In the genomic region with DNA sequence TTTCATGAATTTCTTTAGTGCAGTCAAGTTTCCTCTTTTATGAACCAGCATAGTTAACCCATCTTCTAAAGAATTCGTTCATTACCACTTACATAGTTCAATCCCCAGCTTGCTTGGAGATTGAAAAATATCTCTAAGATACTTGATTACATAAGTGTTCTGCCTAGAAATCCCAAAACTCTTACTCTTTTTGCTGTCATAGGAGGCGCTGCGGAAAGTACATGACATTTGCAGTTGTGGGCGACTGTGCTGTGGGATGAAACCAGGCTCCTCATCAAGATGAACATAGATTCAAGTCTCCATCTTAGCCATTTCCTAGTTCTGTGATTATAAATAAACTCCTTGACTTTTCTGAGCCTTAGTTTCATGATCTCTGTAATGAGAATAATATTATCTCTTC, we compare ENCODE assay signal across 30 cellular contexts.
"Had no signal": no experiment of that assay in that cellular context is flagged by ENCODE, and none has a peak within 500 bp of the region (broad histone marks: within the 10 kb centered on the region; RNA-seq: fewer than 3 reads in every experiment).

No MANE protein-coding gene starts in this region.

- H3K4me3 Mint-ChIP-seq: naive B cell; natural killer cell; nephron progenitor cell; neural progenitor cell; stimulated activated memory B cell treated with anti-CD40 and anti-IgM and Interleukin-4, amounts not matched to agents 10 μg/mL and 1 μg/mL and 100 μg/mL, for 72 hours; type B pancreatic cell had no signal

- DNase-seq: heart right ventricle; kidney glomerular epithelial cell; left cardiac atrium; lower lobe of right lung; mammary epithelial cell; mesenchymal stem cell; naive B cell; natural killer cell; nephron progenitor cell; occipital lobe; psoas muscle; right lobe of liver; stimulated activated CD4-positive, alpha-beta T cell treated with anti-CD3 and anti-CD28 coated beads, Interleukin-1b, Interleukin-23, amount 100 ng/mL, for 48 hours; stimulated activated CD4-positive, alpha-beta T cell treated with anti-CD3 and anti-CD28 coated beads, Interleukin-2, amount 100 ng/mL, for 48 hours; stimulated activated CD4-positive, alpha-beta T cell treated with anti-CD3 and anti-CD28 coated beads, Interleukin-4, amount 100 ng/mL, for 4 hours; stimulated activated CD8-positive, alpha-beta memory T cell treated with anti-CD3 and anti-CD28 coated beads, Interleukin-4, amount 100 ng/mL, for 48 hours; stimulated activated naive CD8-positive, alpha-beta T cell treated with anti-CD3 and anti-CD28 coated beads, Interleukin-15, Interleukin-2, amounts not matched to agents 100 U/mL and 50 U/mL, for 24 hours; stomach; tibial artery; uterus had no signal

- H3K36me3 ChIP-seq: heart right ventricle, lower lobe of right lung, neural progenitor cell, neutrophil, right atrium auricular region, right lobe of liver, stomach, suprapubic skin, thoracic aorta, tibial artery, uterus had no signal

- H3K9me3 ChIP-seq: heart right ventricle, lower lobe of right lung, neutrophil, psoas muscle, right atrium auricular region, right lobe of liver, stomach, suprapubic skin, thoracic aorta, tibial artery, uterus had no signal

- H3K4me3 ChIP-seq: heart right ventricle, hepatocyte, lower lobe of right lung, neural progenitor cell, psoas muscle, right atrium auricular region, right lobe of liver, smooth muscle cell, stomach, suprapubic skin, thoracic aorta, tibial artery, uterus had no signal

- H3K4me1 ChIP-seq: parathyroid adenoma, psoas muscle, right lobe of liver, suprapubic skin, uterus had no signal

- H3K27me3 Mint-ChIP-seq: stimulated activated memory B cell treated with anti-CD40 and anti-IgM and Interleukin-4, amounts not matched to agents 10 μg/mL and 1 μg/mL and 100 μg/mL, for 72 hours had no signal

- H3K27me3 ChIP-seq: heart right ventricle, hepatocyte, neural progenitor cell, right atrium auricular region, right lobe of liver, stomach, suprapubic skin, tibial artery, uterus had no signal

- H3K4me1 Mint-ChIP-seq: naive B cell; natural killer cell; stimulated activated memory B cell treated with anti-CD40 and anti-IgM and Interleukin-4, amounts not matched to agents 10 μg/mL and 1 μg/mL and 100 μg/mL, for 72 hours had no signal

- H3K36me3 Mint-ChIP-seq: naive B cell; natural killer cell; stimulated activated memory B cell treated with anti-CD40 and anti-IgM and Interleukin-4, amounts not matched to agents 10 μg/mL and 1 μg/mL and 100 μg/mL, for 72 hours; type B pancreatic cell had no signal

- H3K27ac ChIP-seq: heart right ventricle, hepatocyte, lower lobe of right lung, neural progenitor cell, neutrophil, parathyroid adenoma, psoas muscle, right atrium auricular region, right lobe of liver, stomach, suprapubic skin, thoracic aorta, tibial artery, uterus had no signal

- H3K27ac Mint-ChIP-seq: naive B cell; natural killer cell; nephron progenitor cell; neural progenitor cell; stimulated activated memory B cell treated with anti-CD40 and anti-IgM and Interleukin-4, amounts not matched to agents 10 μg/mL and 1 μg/mL and 100 μg/mL, for 72 hours; type B pancreatic cell had no signal
